10 cellular contexts compared by ENCODE assay signal in genomic region chr15:31255732-31256384, GRCh38.
DNase-seq lines count a peak whose midpoint lies in the region; ATAC-seq and TF ChIP-seq lines count a peak whose summit lies in the region.
"Had no signal": no experiment of that assay in that cellular context is flagged by ENCODE, and none has a peak within 500 bp of the region (broad histone marks: within the 10 kb centered on the region; RNA-seq: fewer than 3 reads in every experiment).

No MANE protein-coding gene starts in this region.

- intact Hi-C loops in activated CD4-positive, alpha-beta T cell treated with anti-CD3 and anti-CD28 coated beads for 36 hours (cut with DNase I, micrococcal nuclease): no loop called here
- intact Hi-C loops in OCI-LY7 (cut with micrococcal nuclease; ENCODE audit: unreplicated experiment): no loop called here

- DNase-seq in activated CD4-positive, alpha-beta T cell treated with anti-CD3 and anti-CD28 coated beads for 36 hours: no peak
- no peak for DNase-seq in activated CD4-positive, alpha-beta T cell treated with anti-CD3 and anti-CD28 coated beads for 1 hour
- DNase-seq in OCI-LY7 (ENCODE audit: low spot score): peak; percentile 61
- DNase-seq in activated naive CD4-positive, alpha-beta T cell treated with anti-CD3 and anti-CD28 coated beads, Interleukin-2, amount 10 ng/mL, durations not matched to agents 7 days and 5 days: no peak
- no peak for DNase-seq in activated CD8-positive, alpha-beta memory T cell treated with anti-CD3 and anti-CD28 coated beads, Interleukin-2, amount 10 ng/mL, durations not matched to agents 7 days and 5 days
- DNase-seq: activated CD4-positive, alpha-beta T cell treated with anti-CD3 and anti-CD28 coated beads, Interleukin-2, amount 50 U/mL, for 4 hours; NCI-H2029 had no signal

- H3K4me1 ChIP-seq in OCI-LY7 (ENCODE audit: insufficient read depth, low read length, poor library complexity, severe bottlenecking): peaks cover 47% of the 10 kb centered on the region

- no peak for ATAC-seq in activated CD4-positive, alpha-beta T cell treated with anti-CD3 and anti-CD28 coated beads for 36 hours
- ATAC-seq in HG02798 (IDR thresholded peaks at IDR 0.05; ENCODE audit: poor library complexity, unreplicated experiment) (peak; percentile 76), GM18520 (IDR thresholded peaks at IDR 0.05; ENCODE audit: unreplicated experiment) (no peak)
- peak; percentile 83 for ATAC-seq in stimulated activated memory B cell treated with anti-CD40 and anti-IgM and Interleukin-4, amounts not matched to agents 10 μg/mL and 1 μg/mL and 100 μg/mL, for 72 hours
- no peak for ATAC-seq in activated CD8-positive, alpha-beta memory T cell treated with anti-CD3 and anti-CD28 coated beads, Interleukin-2, amount 10 ng/mL, durations not matched to agents 7 days and 5 days

- peak overlapping the region; percentile 37; the same call in 1 of the 2 replicates for H2AFZ ChIP-seq in OCI-LY7 (ENCODE audit: low read length)

- H3K4me3 ChIP-seq in OCI-LY7 (ENCODE audit: low read depth, low read length, poor library complexity, severe bottlenecking): no peak overlapping the region

- BruUV-seq in OCI-LY7 (replicated peaks; lab: Mats Ljungman, UMichigan): no TSS peak

- peaks cover 26% of the 10 kb centered on the region for H3K4me1 Mint-ChIP-seq in activated CD4-positive, alpha-beta T cell treated with anti-CD3 and anti-CD28 coated beads for 36 hours
- H3K4me1 Mint-ChIP-seq in stimulated activated memory B cell treated with anti-CD40 and anti-IgM and Interleukin-4, amounts not matched to agents 10 μg/mL and 1 μg/mL and 100 μg/mL, for 72 hours: peaks cover 52% of the 10 kb centered on the region
- H3K4me1 Mint-ChIP-seq in activated naive CD4-positive, alpha-beta T cell treated with anti-CD3 and anti-CD28 coated beads, Interleukin-2, amount 10 ng/mL, durations not matched to agents 7 days and 5 days: peaks cover 52% of the 10 kb centered on the region
- peaks cover 37% of the 10 kb centered on the region for H3K4me1 Mint-ChIP-seq in activated CD8-positive, alpha-beta memory T cell treated with anti-CD3 and anti-CD28 coated beads, Interleukin-2, amount 10 ng/mL, durations not matched to agents 7 days and 5 days

- TF ChIP-seq CTCF in OCI-LY7 (conservative IDR thresholded peaks at IDR 0.05; ENCODE audit: low read length): no peak

- CTCF ChIA-PET in activated CD4-positive, alpha-beta T cell treated with anti-CD3 and anti-CD28 coated beads for 36 hours (lab: Charles Lee): interaction anchor here (0.6 to 1.2 kb wide), 2 partner anchors 234 to 1353 kb away, joined by 3 read pairs; no protein-coding TSS in a partner anchor
- CTCF ChIA-PET in OCI-LY7 (lab: Charles Lee; ENCODE audit: unreplicated experiment): no interaction called here
- CTCF ChIA-PET in activated naive CD4-positive, alpha-beta T cell treated with anti-CD3 and anti-CD28 coated beads, Interleukin-2, amount 10 ng/mL, durations not matched to agents 7 days and 5 days (lab: Charles Lee): interaction anchor here (1.0 to 1.4 kb wide), 2 partner anchors 11 to 179 kb away, joined by 3 to 4 read pairs; no protein-coding TSS in a partner anchor
- CTCF ChIA-PET in activated CD8-positive, alpha-beta memory T cell treated with anti-CD3 and anti-CD28 coated beads, Interleukin-2, amount 10 ng/mL, durations not matched to agents 7 days and 5 days (lab: Charles Lee): interaction anchor here (0.8 to 1.7 kb wide), 6 partner anchors 8 to 233 kb away, joined by 3 to 7 read pairs (median 3); no protein-coding TSS in a partner anchor

- no peaks in the 10 kb centered on the region for H3K36me3 Mint-ChIP-seq in activated CD4-positive, alpha-beta T cell treated with anti-CD3 and anti-CD28 coated beads for 36 hours (ENCODE audit: low read depth)
- H3K36me3 Mint-ChIP-seq in stimulated activated memory B cell treated with anti-CD40 and anti-IgM and Interleukin-4, amounts not matched to agents 10 μg/mL and 1 μg/mL and 100 μg/mL, for 72 hours: no peaks in the 10 kb centered on the region
- H3K36me3 Mint-ChIP-seq in activated naive CD4-positive, alpha-beta T cell treated with anti-CD3 and anti-CD28 coated beads, Interleukin-2, amount 10 ng/mL, durations not matched to agents 7 days and 5 days: peaks cover 2% of the 10 kb centered on the region
- H3K36me3 Mint-ChIP-seq in activated CD8-positive, alpha-beta memory T cell treated with anti-CD3 and anti-CD28 coated beads, Interleukin-2, amount 10 ng/mL, durations not matched to agents 7 days and 5 days: no peaks in the 10 kb centered on the region

- H3K9me3 Mint-ChIP-seq in activated CD4-positive, alpha-beta T cell treated with anti-CD3 and anti-CD28 coated beads for 36 hours (ENCODE audit: low read depth): no peaks in the 10 kb centered on the region
- H3K9me3 Mint-ChIP-seq in stimulated activated memory B cell treated with anti-CD40 and anti-IgM and Interleukin-4, amounts not matched to agents 10 μg/mL and 1 μg/mL and 100 μg/mL, for 72 hours: peaks cover 4% of the 10 kb centered on the region
- peaks cover 1% of the 10 kb centered on the region for H3K9me3 Mint-ChIP-seq in activated naive CD4-positive, alpha-beta T cell treated with anti-CD3 and anti-CD28 coated beads, Interleukin-2, amount 10 ng/mL, durations not matched to agents 7 days and 5 days
- no peaks in the 10 kb centered on the region for H3K9me3 Mint-ChIP-seq in activated CD8-positive, alpha-beta memory T cell treated with anti-CD3 and anti-CD28 coated beads, Interleukin-2, amount 10 ng/mL, durations not matched to agents 7 days and 5 days (ENCODE audit: low read depth)

- H3K9me3 ChIP-seq in OCI-LY7 (ENCODE audit: low read length): peaks cover 6% of the 10 kb centered on the region; the same call in 1 of the 2 replicates

- H3K27ac Mint-ChIP-seq in activated CD4-positive, alpha-beta T cell treated with anti-CD3 and anti-CD28 coated beads for 36 hours: peak overlapping the region; percentile 58
- peak overlapping the region; percentile 42 for H3K27ac Mint-ChIP-seq in stimulated activated memory B cell treated with anti-CD40 and anti-IgM and Interleukin-4, amounts not matched to agents 10 μg/mL and 1 μg/mL and 100 μg/mL, for 72 hours
- no peak overlapping the region for H3K27ac Mint-ChIP-seq in activated naive CD4-positive, alpha-beta T cell treated with anti-CD3 and anti-CD28 coated beads, Interleukin-2, amount 10 ng/mL, durations not matched to agents 7 days and 5 days
- H3K27ac Mint-ChIP-seq in activated CD8-positive, alpha-beta memory T cell treated with anti-CD3 and anti-CD28 coated beads, Interleukin-2, amount 10 ng/mL, durations not matched to agents 7 days and 5 days: no peak overlapping the region

- no peaks in the 10 kb centered on the region for H4K20me1 ChIP-seq in OCI-LY7 (ENCODE audit: insufficient read depth, low read length)

- H3K27ac ChIP-seq in OCI-LY7 (ENCODE audit: low read depth, low read length, poor library complexity, severe bottlenecking): peak overlapping the region; percentile 26

- no peak overlapping the region for H3K4me3 Mint-ChIP-seq in activated CD4-positive, alpha-beta T cell treated with anti-CD3 and anti-CD28 coated beads for 36 hours
- H3K4me3 Mint-ChIP-seq in stimulated activated memory B cell treated with anti-CD40 and anti-IgM and Interleukin-4, amounts not matched to agents 10 μg/mL and 1 μg/mL and 100 μg/mL, for 72 hours: no peak overlapping the region
- no peak overlapping the region for H3K4me3 Mint-ChIP-seq in activated naive CD4-positive, alpha-beta T cell treated with anti-CD3 and anti-CD28 coated beads, Interleukin-2, amount 10 ng/mL, durations not matched to agents 7 days and 5 days
- H3K4me3 Mint-ChIP-seq in activated CD8-positive, alpha-beta memory T cell treated with anti-CD3 and anti-CD28 coated beads, Interleukin-2, amount 10 ng/mL, durations not matched to agents 7 days and 5 days: no peak overlapping the region

- no peaks in the 10 kb centered on the region for H3K27me3 Mint-ChIP-seq in activated CD4-positive, alpha-beta T cell treated with anti-CD3 and anti-CD28 coated beads for 36 hours
- H3K27me3 Mint-ChIP-seq in stimulated activated memory B cell treated with anti-CD40 and anti-IgM and Interleukin-4, amounts not matched to agents 10 μg/mL and 1 μg/mL and 100 μg/mL, for 72 hours: no peaks in the 10 kb centered on the region
- H3K27me3 Mint-ChIP-seq in activated naive CD4-positive, alpha-beta T cell treated with anti-CD3 and anti-CD28 coated beads, Interleukin-2, amount 10 ng/mL, durations not matched to agents 7 days and 5 days: peaks cover 36% of the 10 kb centered on the region
- H3K27me3 Mint-ChIP-seq in activated CD8-positive, alpha-beta memory T cell treated with anti-CD3 and anti-CD28 coated beads, Interleukin-2, amount 10 ng/mL, durations not matched to agents 7 days and 5 days: peaks cover 9% of the 10 kb centered on the region

- H3K9me2 ChIP-seq in OCI-LY7 (ENCODE audit: insufficient read depth, low read length): no peaks in the 10 kb centered on the region

- no peaks in the 10 kb centered on the region for H3K79me2 ChIP-seq in OCI-LY7 (ENCODE audit: insufficient read depth, low read depth, low read length)

- POLR2A ChIA-PET in activated CD4-positive, alpha-beta T cell treated with anti-CD3 and anti-CD28 coated beads for 36 hours (lab: Charles Lee): no interaction called here
- POLR2A ChIA-PET in OCI-LY7 (lab: Charles Lee): interaction anchor here (0.7 to 5.7 kb wide), 6 partner anchors 9 to 25 kb away, joined by 3 to 55 read pairs (median 4); no protein-coding TSS in a partner anchor

- H3K36me3 ChIP-seq in OCI-LY7 (ENCODE audit: insufficient read depth, low read length): no peaks in the 10 kb centered on the region

- peak overlapping the region; percentile 61 for H3K4me2 ChIP-seq in OCI-LY7 (ENCODE audit: low read length)

Comparison
In these comparisons a context has a peak if more than half of its experiments do, and no peak if none do; other contexts are left out.
1. ATAC-seq: peak in HG02798 (single experiment) and stimulated activated memory B cell treated with anti-CD40 and anti-IgM and Interleukin-4, amounts not matched to agents 10 μg/mL and 1 μg/mL and 100 μg/mL, for 72 hours (single experiment); none in activated CD4-positive, alpha-beta T cell treated with anti-CD3 and anti-CD28 coated beads for 36 hours (single experiment), GM18520 (single experiment) and activated CD8-positive, alpha-beta memory T cell treated with anti-CD3 and anti-CD28 coated beads, Interleukin-2, amount 10 ng/mL, durations not matched to agents 7 days and 5 days (single experiment).
2. H3K27ac Mint-ChIP-seq: peak in activated CD4-positive, alpha-beta T cell treated with anti-CD3 and anti-CD28 coated beads for 36 hours (single experiment) and stimulated activated memory B cell treated with anti-CD40 and anti-IgM and Interleukin-4, amounts not matched to agents 10 μg/mL and 1 μg/mL and 100 μg/mL, for 72 hours (single experiment); none in activated naive CD4-positive, alpha-beta T cell treated with anti-CD3 and anti-CD28 coated beads, Interleukin-2, amount 10 ng/mL, durations not matched to agents 7 days and 5 days (single experiment) and activated CD8-positive, alpha-beta memory T cell treated with anti-CD3 and anti-CD28 coated beads, Interleukin-2, amount 10 ng/mL, durations not matched to agents 7 days and 5 days (single experiment).